10 cellular contexts compared by ENCODE assay signal in the genomic region with DNA sequence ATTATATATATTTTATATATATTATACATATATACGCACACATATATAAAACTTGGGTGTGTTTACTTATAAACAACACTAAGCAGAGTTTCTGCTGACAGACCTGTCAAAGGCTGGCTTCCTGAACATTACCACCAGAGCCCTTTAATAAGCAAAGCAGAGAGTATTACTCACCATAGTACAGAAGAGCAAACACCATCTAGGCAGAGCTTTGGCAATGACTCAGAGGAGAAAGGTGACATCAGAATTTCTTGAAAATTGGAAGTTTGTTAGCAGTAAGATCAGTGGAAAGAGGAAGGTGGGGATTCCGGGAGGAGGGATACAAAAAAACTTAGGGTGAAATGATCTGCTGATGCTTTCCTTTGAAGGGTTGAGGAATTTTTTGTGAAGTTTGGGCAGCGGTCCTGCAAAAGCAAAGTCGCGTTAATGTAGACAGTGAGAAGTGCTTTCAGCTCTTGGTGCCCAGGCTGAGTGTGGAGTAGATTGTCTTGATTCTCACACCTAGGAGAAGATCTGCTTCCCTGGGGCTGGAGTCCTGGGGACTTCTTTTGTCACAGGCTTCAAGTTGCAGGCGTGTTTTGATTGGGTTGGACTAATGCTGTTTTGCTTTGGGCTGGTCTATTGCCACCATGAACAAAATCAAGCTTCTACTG.
DNase-seq lines count a peak whose midpoint lies in the region; ATAC-seq, FAIRE-seq and TF ChIP-seq lines count a peak whose summit lies in the region.
"Had no signal": no experiment of that assay in that cellular context is flagged by ENCODE, and none has a peak within 500 bp of the region (broad histone marks: within the 10 kb centered on the region; RNA-seq: fewer than 3 reads in every experiment).

No MANE protein-coding gene starts in this region.

- no peaks in the 10 kb centered on the region for H3K9me3 Mint-ChIP-seq in MCF 10A (ENCODE audit: unreplicated experiment)

- H3K27me3 Mint-ChIP-seq in MCF 10A (ENCODE audit: insufficient read depth, unreplicated experiment) = no peaks in the 10 kb centered on the region

- no peaks in the 10 kb centered on the region for H3K36me3 Mint-ChIP-seq in MCF 10A (ENCODE audit: insufficient read depth, unreplicated experiment)

- no peak for FAIRE-seq in urothelium cell line (lab: Jason Lieb, UNC)

- no peak for TF ChIP-seq POLR2A in breast epithelium (IDR thresholded peaks at IDR 0.05)

- CTCF ChIA-PET in MCF 10A (lab: Yijun Ruan, JAX) = interaction anchor here (0.5 to 1.8 kb wide), 8 partner anchors 13 to 466 kb away, joined by 3 to 5 read pairs (median 3); no protein-coding TSS in a partner anchor

- H3K27me3 ChIP-seq in breast epithelium = no peaks in the 10 kb centered on the region

- no peaks in the 10 kb centered on the region for H3K36me3 ChIP-seq in breast epithelium

- TF ChIP-seq CTCF in MCF 10A (IDR thresholded peaks at IDR 0.05; ENCODE audit: unreplicated experiment) (no peak), breast epithelium (IDR thresholded peaks at IDR 0.05) (no peak)

- BruUV-seq in MCF 10A (replicated peaks; lab: Mats Ljungman, UMichigan) = no TSS peak

- H3K9me3 ChIP-seq in breast epithelium = no peaks in the 10 kb centered on the region
- H3K9me3 ChIP-seq: psoas muscle had no signal

- H3K4me1 ChIP-seq in breast epithelium = no peaks in the 10 kb centered on the region
- H3K4me1 ChIP-seq: psoas muscle had no signal

- no peak overlapping the region for H3K27ac Mint-ChIP-seq in MCF 10A (ENCODE audit: low read depth, unreplicated experiment)

- peak; percentile 79 for DNase-seq in MCF 10A (ENCODE audit: unreplicated experiment)
- no peak for DNase-seq in breast epithelium (ENCODE audit: low spot score in 2 of 2)
- DNase-seq in urothelium cell line (ENCODE audit: low spot score) = peak; percentile 76
- no peak for DNase-seq in left cardiac atrium
- DNase-seq: kidney, psoas muscle had no signal

- H3K4me3 Mint-ChIP-seq in MCF 10A (ENCODE audit: unreplicated experiment) = no peak overlapping the region

- ATAC-seq in SK-N-SH treated with all-trans-retinoic acid at 6 μM for 48 hours (peak; percentile 62; the same call in 2 of the 3 replicates), esophagus mucosa (peak; percentile 95), HG03521 (IDR thresholded peaks at IDR 0.05; ENCODE audit: unreplicated experiment) (no peak), left cardiac atrium (no peak), GM19397 (IDR thresholded peaks at IDR 0.05; ENCODE audit: unreplicated experiment) (no peak)
- ATAC-seq: psoas muscle had no signal

- POLR2A ChIA-PET in MCF 10A (lab: Yijun Ruan, JAX) = interaction anchor here (0.7 to 1.6 kb wide), 5 partner anchors 9 to 38 kb away, joined by 3 to 8 read pairs (median 3); no protein-coding TSS in a partner anchor

- H3K27ac ChIP-seq in breast epithelium = no peak overlapping the region
- H3K27ac ChIP-seq: psoas muscle had no signal

- H3K4me1 Mint-ChIP-seq in MCF 10A (ENCODE audit: insufficient read depth, unreplicated experiment) = peaks cover 23% of the 10 kb centered on the region

- intact Hi-C loops in MCF 10A (cut with micrococcal nuclease) (no loop called here), breast epithelium (cut with DNase I; ENCODE audit: low total_unique reads) (no loop called here), left cardiac atrium (cut with DNase I) (no loop called here)

- H3K4me3 ChIP-seq in breast epithelium = no peak overlapping the region
- H3K4me3 ChIP-seq: psoas muscle had no signal

TF ChIP-seq in SK-N-SH treated with all-trans-retinoic acid at 6 μM for 48 hours, 23 proteins besides CTCF, POLR2A, EP300 and RAD21 (continues in another document):
- TF ChIP-seq, protein P1, sequence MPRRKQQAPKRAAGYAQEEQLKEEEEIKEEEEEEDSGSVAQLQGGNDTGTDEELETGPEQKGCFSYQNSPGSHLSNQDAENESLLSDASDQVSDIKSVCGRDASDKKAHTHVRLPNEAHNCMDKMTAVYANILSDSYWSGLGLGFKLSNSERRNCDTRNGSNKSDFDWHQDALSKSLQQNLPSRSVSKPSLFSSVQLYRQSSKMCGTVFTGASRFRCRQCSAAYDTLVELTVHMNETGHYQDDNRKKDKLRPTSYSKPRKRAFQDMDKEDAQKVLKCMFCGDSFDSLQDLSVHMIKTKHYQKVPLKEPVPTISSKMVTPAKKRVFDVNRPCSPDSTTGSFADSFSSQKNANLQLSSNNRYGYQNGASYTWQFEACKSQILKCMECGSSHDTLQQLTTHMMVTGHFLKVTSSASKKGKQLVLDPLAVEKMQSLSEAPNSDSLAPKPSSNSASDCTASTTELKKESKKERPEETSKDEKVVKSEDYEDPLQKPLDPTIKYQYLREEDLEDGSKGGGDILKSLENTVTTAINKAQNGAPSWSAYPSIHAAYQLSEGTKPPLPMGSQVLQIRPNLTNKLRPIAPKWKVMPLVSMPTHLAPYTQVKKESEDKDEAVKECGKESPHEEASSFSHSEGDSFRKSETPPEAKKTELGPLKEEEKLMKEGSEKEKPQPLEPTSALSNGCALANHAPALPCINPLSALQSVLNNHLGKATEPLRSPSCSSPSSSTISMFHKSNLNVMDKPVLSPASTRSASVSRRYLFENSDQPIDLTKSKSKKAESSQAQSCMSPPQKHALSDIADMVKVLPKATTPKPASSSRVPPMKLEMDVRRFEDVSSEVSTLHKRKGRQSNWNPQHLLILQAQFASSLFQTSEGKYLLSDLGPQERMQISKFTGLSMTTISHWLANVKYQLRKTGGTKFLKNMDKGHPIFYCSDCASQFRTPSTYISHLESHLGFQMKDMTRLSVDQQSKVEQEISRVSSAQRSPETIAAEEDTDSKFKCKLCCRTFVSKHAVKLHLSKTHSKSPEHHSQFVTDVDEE (CRISPR knock-in tag; IDR thresholded peaks at IDR 0.05) = no peak
- TF ChIP-seq, protein P2, sequence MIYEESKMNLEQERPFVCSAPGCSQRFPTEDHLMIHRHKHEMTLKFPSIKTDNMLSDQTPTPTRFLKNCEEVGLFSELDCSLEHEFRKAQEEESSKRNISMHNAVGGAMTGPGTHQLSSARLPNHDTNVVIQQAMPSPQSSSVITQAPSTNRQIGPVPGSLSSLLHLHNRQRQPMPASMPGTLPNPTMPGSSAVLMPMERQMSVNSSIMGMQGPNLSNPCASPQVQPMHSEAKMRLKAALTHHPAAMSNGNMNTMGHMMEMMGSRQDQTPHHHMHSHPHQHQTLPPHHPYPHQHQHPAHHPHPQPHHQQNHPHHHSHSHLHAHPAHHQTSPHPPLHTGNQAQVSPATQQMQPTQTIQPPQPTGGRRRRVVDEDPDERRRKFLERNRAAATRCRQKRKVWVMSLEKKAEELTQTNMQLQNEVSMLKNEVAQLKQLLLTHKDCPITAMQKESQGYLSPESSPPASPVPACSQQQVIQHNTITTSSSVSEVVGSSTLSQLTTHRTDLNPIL (CRISPR knock-in tag; IDR thresholded peaks at IDR 0.05; ENCODE audit: low read depth) = no peak
- no peak for TF ChIP-seq ZFP30 (CRISPR knock-in tag; IDR thresholded peaks at IDR 0.05)
- no peak for TF ChIP-seq TOX (CRISPR knock-in tag; IDR thresholded peaks at IDR 0.05; ENCODE audit: borderline replicate concordance)
- no peak for TF ChIP-seq ESRRG (CRISPR knock-in tag; IDR thresholded peaks at IDR 0.05)
- TF ChIP-seq, protein P3, sequence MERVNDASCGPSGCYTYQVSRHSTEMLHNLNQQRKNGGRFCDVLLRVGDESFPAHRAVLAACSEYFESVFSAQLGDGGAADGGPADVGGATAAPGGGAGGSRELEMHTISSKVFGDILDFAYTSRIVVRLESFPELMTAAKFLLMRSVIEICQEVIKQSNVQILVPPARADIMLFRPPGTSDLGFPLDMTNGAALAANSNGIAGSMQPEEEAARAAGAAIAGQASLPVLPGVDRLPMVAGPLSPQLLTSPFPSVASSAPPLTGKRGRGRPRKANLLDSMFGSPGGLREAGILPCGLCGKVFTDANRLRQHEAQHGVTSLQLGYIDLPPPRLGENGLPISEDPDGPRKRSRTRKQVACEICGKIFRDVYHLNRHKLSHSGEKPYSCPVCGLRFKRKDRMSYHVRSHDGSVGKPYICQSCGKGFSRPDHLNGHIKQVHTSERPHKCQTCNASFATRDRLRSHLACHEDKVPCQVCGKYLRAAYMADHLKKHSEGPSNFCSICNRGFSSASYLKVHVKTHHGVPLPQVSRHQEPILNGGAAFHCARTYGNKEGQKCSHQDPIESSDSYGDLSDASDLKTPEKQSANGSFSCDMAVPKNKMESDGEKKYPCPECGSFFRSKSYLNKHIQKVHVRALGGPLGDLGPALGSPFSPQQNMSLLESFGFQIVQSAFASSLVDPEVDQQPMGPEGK (CRISPR knock-in tag; IDR thresholded peaks at IDR 0.05; ENCODE audit: borderline replicate concordance) = no peak
- TF ChIP-seq PPARA (CRISPR knock-in tag; IDR thresholded peaks at IDR 0.05; ENCODE audit: borderline replicate concordance) = no peak
- TF ChIP-seq SNAI2 (CRISPR knock-in tag; IDR thresholded peaks at IDR 0.05) = no peak
- TF ChIP-seq ZNF8 (CRISPR knock-in tag; IDR thresholded peaks at IDR 0.05) = no peak
- no peak for TF ChIP-seq RARB (CRISPR knock-in tag; IDR thresholded peaks at IDR 0.05)
- no peak for TF ChIP-seq BACH2 (CRISPR knock-in tag; IDR thresholded peaks at IDR 0.05; ENCODE audit: borderline replicate concordance)
- no peak for TF ChIP-seq ZC3H10 (CRISPR knock-in tag; IDR thresholded peaks at IDR 0.05)
- TF ChIP-seq, protein P4, sequence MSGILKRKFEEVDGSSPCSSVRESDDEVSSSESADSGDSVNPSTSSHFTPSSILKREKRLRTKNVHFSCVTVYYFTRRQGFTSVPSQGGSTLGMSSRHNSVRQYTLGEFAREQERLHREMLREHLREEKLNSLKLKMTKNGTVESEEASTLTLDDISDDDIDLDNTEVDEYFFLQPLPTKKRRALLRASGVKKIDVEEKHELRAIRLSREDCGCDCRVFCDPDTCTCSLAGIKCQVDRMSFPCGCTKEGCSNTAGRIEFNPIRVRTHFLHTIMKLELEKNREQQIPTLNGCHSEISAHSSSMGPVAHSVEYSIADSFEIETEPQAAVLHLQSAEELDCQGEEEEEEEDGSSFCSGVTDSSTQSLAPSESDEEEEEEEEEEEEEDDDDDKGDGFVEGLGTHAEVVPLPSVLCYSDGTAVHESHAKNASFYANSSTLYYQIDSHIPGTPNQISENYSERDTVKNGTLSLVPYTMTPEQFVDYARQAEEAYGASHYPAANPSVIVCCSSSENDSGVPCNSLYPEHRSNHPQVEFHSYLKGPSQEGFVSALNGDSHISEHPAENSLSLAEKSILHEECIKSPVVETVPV (CRISPR knock-in tag; IDR thresholded peaks at IDR 0.05) = no peak
- TF ChIP-seq GLIS3 (CRISPR knock-in tag; IDR thresholded peaks at IDR 0.05) = no peak
- TF ChIP-seq ZNF70 (CRISPR knock-in tag; IDR thresholded peaks at IDR 0.05) = no peak
- no peak for TF ChIP-seq ZNF565 (CRISPR knock-in tag; conservative IDR thresholded peaks at IDR 0.05; ENCODE audit: low read depth)
- TF ChIP-seq ARNTL (CRISPR knock-in tag; IDR thresholded peaks at IDR 0.05; ENCODE audit: borderline replicate concordance, low read depth) = no peak

Comparison
In these comparisons a context has a peak if more than half of its experiments do, and no peak if none do; other contexts are left out.
1. DNase-seq: peak in MCF 10A (single experiment) and urothelium cell line (single experiment); none in breast epithelium (0 of 2) and left cardiac atrium (single experiment).
2. ATAC-seq: peak in SK-N-SH treated with all-trans-retinoic acid at 6 μM for 48 hours (single experiment) and esophagus mucosa (single experiment); none in HG03521 (single experiment), left cardiac atrium (0 of 2) and GM19397 (single experiment).